In genomic region chr6:117352466-117353081, GRCh38 we compare ENCODE assay signal across 8 cellular contexts.
A peak's percentile ranks its signal among the peaks of the same experiment; 100 is the strongest.
DNase-seq lines count a peak whose midpoint lies in the region; ATAC-seq and TF ChIP-seq lines count a peak whose summit lies in the region.

No MANE protein-coding gene starts in this region.

- H3K27ac ChIP-seq in C4-2B (no peak overlapping the region), colonic mucosa (no peak overlapping the region), transverse colon (no peak overlapping the region)

- H3K27me3 ChIP-seq in colonic mucosa (no peaks in the 10 kb centered on the region), transverse colon (no peaks in the 10 kb centered on the region)

- DNase-seq in colonic mucosa (peak; percentile 20), transverse colon (no peak), lower leg skin (ENCODE audit: low spot score in 2 of 2) (no peak), ecto neural progenitor cell (ENCODE audit: low spot score) (no peak), sciatic nerve (ENCODE audit: low spot score) (no peak)

- TF ChIP-seq EP300 in transverse colon (IDR thresholded peaks at IDR 0.05; ENCODE audit: low read depth): no peak

- 52 to 57% methylated on average over 3 of the region's 3 CpGs for WGBS in transverse colon (ENCODE audit: low coverage in 1 of 2), 2 donors
- WGBS in lower leg skin, 2 donors: 76 to 82% methylated on average over 3 of the region's 3 CpGs

- no peak overlapping the region for H3K9ac ChIP-seq in colonic mucosa (ENCODE audit: low read depth in 2 of 2, low read length in 2 of 2)

- H3K4me1 ChIP-seq in colonic mucosa: no peaks in the 10 kb centered on the region
- H3K4me1 ChIP-seq in transverse colon: peaks cover 0 to 5% (median 0%) of the 10 kb centered on the region in 4 donors

- H3K4me3 ChIP-seq in colonic mucosa: no peak overlapping the region
- H3K4me3 ChIP-seq in transverse colon: no peak overlapping the region
- no peak overlapping the region for H3K4me3 ChIP-seq in lower leg skin (ENCODE audit: low read depth, poor library complexity, severe bottlenecking)

- intact Hi-C loops in colonic mucosa (cut with DNase I): loop anchor here (10.0 kb wide), 1 partner anchor 92 kb away; no protein-coding TSS in a partner anchor
- intact Hi-C loops in transverse colon (cut with DNase I; ENCODE audit: low total_unique reads): no loop called here
- intact Hi-C loops in lower leg skin (cut with DNase I; ENCODE audit: low total_unique reads): no loop called here
- intact Hi-C loops in sciatic nerve (cut with DNase I): no loop called here

- TF ChIP-seq CTCF in C4-2B (conservative IDR thresholded peaks at IDR 0.05): peak; percentile 49
- peak; percentile 54 for TF ChIP-seq CTCF in LNCAP (IDR thresholded peaks at IDR 0.05)
- TF ChIP-seq CTCF in colonic mucosa (IDR thresholded peaks at IDR 0.05): peak; percentile 53
- TF ChIP-seq CTCF in transverse colon (IDR thresholded peaks at IDR 0.05): peak; percentile 36 to 45 (median 38)
- no peak for TF ChIP-seq CTCF in lower leg skin (IDR thresholded peaks at IDR 0.05)

- ATAC-seq in GM19395 (IDR thresholded peaks at IDR 0.05; ENCODE audit: unreplicated experiment) (peak; percentile 92), sciatic nerve (no peak)

- in situ Hi-C loops in transverse colon (cut with MboI; ENCODE audit: low pct_ligation_motif_present in 1 of 4, low pct_unique_long_range_greater_than_20kb in 1 of 4, low sequenced_read_pairs in 3 of 4): no loop called here

- no peak for TF ChIP-seq POLR2A in transverse colon (IDR thresholded peaks at IDR 0.05)
- TF ChIP-seq POLR2A in lower leg skin (IDR thresholded peaks at IDR 0.05): no peak

- H3K36me3 ChIP-seq in colonic mucosa (no peaks in the 10 kb centered on the region), transverse colon (no peaks in the 10 kb centered on the region)

- H3K9me3 ChIP-seq in colonic mucosa (no peaks in the 10 kb centered on the region), transverse colon (no peaks in the 10 kb centered on the region)

Comparison
In these comparisons a context has a peak if more than half of its experiments do, and no peak if none do; other contexts are left out.
1. CTCF ChIP-seq: peak in C4-2B (single experiment), LNCAP (single experiment), colonic mucosa (single experiment) and transverse colon (5 of 5); none in lower leg skin (0 of 3).